In the genomic region with DNA sequence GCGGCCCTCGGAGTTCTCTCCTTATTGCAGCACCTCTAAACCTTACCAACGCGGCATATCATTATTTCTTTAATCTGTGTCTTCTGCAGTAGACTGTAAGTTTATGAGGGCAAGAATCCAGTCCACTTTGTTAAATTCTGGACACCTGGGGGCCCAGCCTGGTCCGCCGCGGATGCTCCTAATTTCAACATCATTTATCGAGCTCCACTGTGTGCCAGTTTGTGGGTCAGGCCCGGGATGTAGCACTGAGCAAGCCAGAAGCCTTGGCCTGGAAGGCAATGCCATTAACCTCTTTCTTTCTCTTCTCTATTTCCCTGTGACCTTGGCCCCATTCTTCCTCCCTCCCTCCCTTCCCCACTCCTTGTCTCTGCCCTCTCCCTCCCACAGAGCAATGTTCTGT, we compare ENCODE assay signal across 6 cellular contexts.
"Had no signal": no experiment of that assay in that cellular context is flagged by ENCODE, and none has a peak within 500 bp of the region (broad histone marks: within the 10 kb centered on the region; RNA-seq: fewer than 3 reads in every experiment).

No MANE protein-coding gene starts in this region.

- DNase-seq: IMR-90, KBM-7, KG1 had no signal

- H3K4me3 ChIP-seq: K562 had no signal

- ATAC-seq: HepG2 had no signal

- H3K27ac ChIP-seq: HL-60 had no signal
